17 cellular contexts compared by ENCODE assay signal in genomic region chr16:66619036-66619435, GRCh38. TPM values are rescaled to one million over a fixed set of nuclear protein-coding genes. Genes with fewer than 3 reads are reported as not detected.
DNase-seq lines count a peak whose midpoint lies in the region; ATAC-seq and TF ChIP-seq lines count a peak whose summit lies in the region.
"Had no signal": no experiment of that assay in that cellular context is flagged by ENCODE, and none has a peak within 500 bp of the region (broad histone marks: within the 10 kb centered on the region; RNA-seq: fewer than 3 reads in every experiment).

No MANE protein-coding gene starts in this region.

- no peak for ATAC-seq in HG02763 (IDR thresholded peaks at IDR 0.05; ENCODE audit: unreplicated experiment)
- ATAC-seq: stimulated activated naive B cell treated with anti-CD40 and anti-IgM and Interleukin-4, amounts not matched to agents 10 μg/mL and 1 μg/mL and 100 μg/mL, for 72 hours had no signal

- DNase-seq in HCEC 1CT (peak; percentile 30), amniotic epithelial cell (ENCODE audit: low read depth) (peak; percentile 40), fibroblast of the aortic adventitia (ENCODE audit: low read depth) (peak; percentile 72), stromal cell of bone marrow (ENCODE audit: low read depth) (peak; percentile 76), kidney glomerular epithelial cell (lab: John Stamatoyannopoulos, UW) (no peak), NCI-H187 (lab: John Stamatoyannopoulos, UW) (no peak), GDM1 (lab: John Stamatoyannopoulos, UW) (no peak)
- DNase-seq: activated CD4-positive, alpha-beta T cell treated with anti-CD3 and anti-CD28 coated beads, Interleukin-2, amount 50 U/mL, for 4 hours; activated gamma-delta T cell; KG1; NCI-H2081 treated with DMSO at 0.1 percent for 48 hours; stimulated activated CD4-positive, alpha-beta T cell treated with anti-CD3 and anti-CD28 coated beads, Interleukin-2, amount 100 ng/mL, for 48 hours; stimulated activated naive B cell treated with anti-CD40 and anti-IgM and Interleukin-4, amounts not matched to agents 10 μg/mL and 1 μg/mL and 100 μg/mL, for 72 hours had no signal

- H3K4me3 ChIP-seq in fibroblast of the aortic adventitia (ENCODE audit: low read depth, low read length) = no peak overlapping the region
- H3K4me3 ChIP-seq: GM12878, ovary had no signal

- TF ChIP-seq CTCF in fibroblast of the aortic adventitia (IDR thresholded peaks at IDR 0.05; ENCODE audit: insufficient read depth, low read length) = no peak

RNA-seq across cellular contexts. Expression of gene CMTM3, which starts 14.5 kb away (rescaled TPM):
- 7.4 and 17.8 TPM in 2 replicates for total RNA-seq in fibroblast of the aortic adventitia (ENCODE audit: low replicate concordance)

RNA-seq across cellular contexts. Expression of gene CMTM2, which starts 39.8 kb away (rescaled TPM):
- not detected in 2 replicates for total RNA-seq in fibroblast of the aortic adventitia (ENCODE audit: low replicate concordance)
- total RNA-seq: lung microvascular endothelial cell had no signal

RNA-seq across cellular contexts. Expression of gene CMTM1, which starts 52.8 kb away (rescaled TPM):
- 3.2 TPM in 1 of 2 replicates, not detected in the other for total RNA-seq in fibroblast of the aortic adventitia (ENCODE audit: low replicate concordance)

Comparison
In these comparisons a context has a peak if more than half of its experiments do, and no peak if none do; other contexts are left out.
1. DNase-seq: peak in HCEC 1CT (single experiment), amniotic epithelial cell (single experiment), fibroblast of the aortic adventitia (single experiment) and stromal cell of bone marrow (single experiment); none in kidney glomerular epithelial cell (single experiment), NCI-H187 (0 of 2) and GDM1 (single experiment).